13 cellular contexts compared by ENCODE assay signal in the genomic region with DNA sequence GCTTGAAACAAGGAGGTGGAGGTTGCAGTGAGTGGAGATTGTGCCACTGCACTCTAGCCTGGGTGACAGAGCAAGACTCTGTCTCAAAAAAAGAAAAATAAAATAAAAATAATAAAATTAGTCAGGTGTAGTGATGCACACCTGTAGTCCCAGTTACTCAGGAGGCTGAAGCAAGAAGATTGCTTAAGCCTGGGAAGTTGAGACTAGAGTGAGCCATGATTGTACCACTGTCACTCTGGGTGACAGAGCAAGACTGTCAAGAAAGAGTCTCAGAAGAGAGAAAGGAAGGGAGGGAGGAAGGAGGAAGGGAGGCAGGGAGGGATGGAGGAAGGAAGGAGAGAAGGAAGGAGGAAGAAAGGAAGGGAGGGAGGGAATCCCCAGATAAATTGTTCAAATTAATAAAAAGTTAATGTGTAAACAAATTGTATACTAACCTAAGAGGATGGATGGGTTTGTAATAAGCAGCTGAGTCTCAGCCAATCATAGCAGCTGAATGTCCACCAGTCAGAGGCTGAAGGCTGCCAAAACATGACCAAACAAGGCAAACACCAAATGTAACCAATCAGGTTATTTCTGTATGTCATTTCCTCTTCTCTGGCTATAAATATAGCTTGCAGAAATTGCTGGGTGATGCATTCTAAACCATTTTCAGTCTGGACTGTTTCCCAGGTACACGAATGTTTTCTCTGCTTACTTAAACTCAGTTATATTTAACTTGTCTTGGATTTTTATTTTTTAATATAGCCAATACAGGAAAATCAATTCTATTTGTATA. TPM values are rescaled to one million over a fixed set of nuclear protein-coding genes. Genes with fewer than 3 reads are reported as not detected.
DNase-seq lines count a peak whose midpoint lies in the region; ATAC-seq and TF ChIP-seq lines count a peak whose summit lies in the region.
"Had no signal": no experiment of that assay in that cellular context is flagged by ENCODE, and none has a peak within 500 bp of the region (broad histone marks: within the 10 kb centered on the region; RNA-seq: fewer than 3 reads in every experiment).

No MANE protein-coding gene starts in this region.

- no peak for TF ChIP-seq POLR2A in GM18505 (IDR thresholded peaks at IDR 0.05; ENCODE audit: borderline replicate concordance, extremely low read depth, insufficient read depth, insufficient read length)

- POLR2A ChIA-PET in activated naive CD8-positive, alpha-beta T cell treated with anti-CD3 and anti-CD28 coated beads, Interleukin-2, amount 10 ng/mL, durations not matched to agents 7 days and 5 days (lab: Charles Lee), result no interaction called here

- H3K4me3 Mint-ChIP-seq in activated CD8-positive, alpha-beta memory T cell treated with anti-CD3 and anti-CD28 coated beads, Interleukin-2, amount 10 ng/mL, durations not matched to agents 7 days and 5 days, result no peak overlapping the region
- no peak overlapping the region for H3K4me3 Mint-ChIP-seq in activated naive CD8-positive, alpha-beta T cell treated with anti-CD3 and anti-CD28 coated beads, Interleukin-2, amount 10 ng/mL, durations not matched to agents 7 days and 5 days
- H3K4me3 Mint-ChIP-seq: CD4-positive, alpha-beta T cell had no signal

- H3K27ac Mint-ChIP-seq in activated CD8-positive, alpha-beta memory T cell treated with anti-CD3 and anti-CD28 coated beads, Interleukin-2, amount 10 ng/mL, durations not matched to agents 7 days and 5 days, result peak overlapping the region; percentile 92
- no peak overlapping the region for H3K27ac Mint-ChIP-seq in activated naive CD8-positive, alpha-beta T cell treated with anti-CD3 and anti-CD28 coated beads, Interleukin-2, amount 10 ng/mL, durations not matched to agents 7 days and 5 days

- H3K9me3 Mint-ChIP-seq in activated CD8-positive, alpha-beta memory T cell treated with anti-CD3 and anti-CD28 coated beads, Interleukin-2, amount 10 ng/mL, durations not matched to agents 7 days and 5 days (ENCODE audit: low read depth), result no peaks in the 10 kb centered on the region
- peaks cover 1% of the 10 kb centered on the region for H3K9me3 Mint-ChIP-seq in activated naive CD8-positive, alpha-beta T cell treated with anti-CD3 and anti-CD28 coated beads, Interleukin-2, amount 10 ng/mL, durations not matched to agents 7 days and 5 days
- H3K9me3 Mint-ChIP-seq: CD4-positive, alpha-beta T cell had no signal

- H3K4me1 Mint-ChIP-seq in activated CD8-positive, alpha-beta memory T cell treated with anti-CD3 and anti-CD28 coated beads, Interleukin-2, amount 10 ng/mL, durations not matched to agents 7 days and 5 days, result peaks cover 43% of the 10 kb centered on the region
- H3K4me1 Mint-ChIP-seq in activated naive CD8-positive, alpha-beta T cell treated with anti-CD3 and anti-CD28 coated beads, Interleukin-2, amount 10 ng/mL, durations not matched to agents 7 days and 5 days, result peaks cover 6% of the 10 kb centered on the region

- peaks cover 10% of the 10 kb centered on the region for H3K36me3 Mint-ChIP-seq in activated CD8-positive, alpha-beta memory T cell treated with anti-CD3 and anti-CD28 coated beads, Interleukin-2, amount 10 ng/mL, durations not matched to agents 7 days and 5 days
- peaks cover 2% of the 10 kb centered on the region for H3K36me3 Mint-ChIP-seq in activated naive CD8-positive, alpha-beta T cell treated with anti-CD3 and anti-CD28 coated beads, Interleukin-2, amount 10 ng/mL, durations not matched to agents 7 days and 5 days

- no peak for ATAC-seq in activated CD8-positive, alpha-beta memory T cell treated with anti-CD3 and anti-CD28 coated beads, Interleukin-2, amount 10 ng/mL, durations not matched to agents 7 days and 5 days
- peak; percentile 38 for ATAC-seq in activated naive CD8-positive, alpha-beta T cell treated with anti-CD3 and anti-CD28 coated beads, Interleukin-2, amount 10 ng/mL, durations not matched to agents 7 days and 5 days (ENCODE audit: low read depth)
- no peak for ATAC-seq in GM18505 (IDR thresholded peaks at IDR 0.05; ENCODE audit: unreplicated experiment)
- ATAC-seq in GM19463 (IDR thresholded peaks at IDR 0.05; ENCODE audit: unreplicated experiment), result no peak

- CTCF ChIA-PET in activated CD8-positive, alpha-beta memory T cell treated with anti-CD3 and anti-CD28 coated beads, Interleukin-2, amount 10 ng/mL, durations not matched to agents 7 days and 5 days (lab: Charles Lee), result interaction anchor here (1.0 to 4.4 kb wide), 7 partner anchors 8 to 42 kb away, joined by 3 to 39 read pairs (median 4); no protein-coding TSS in a partner anchor

- H3K27me3 Mint-ChIP-seq in activated CD8-positive, alpha-beta memory T cell treated with anti-CD3 and anti-CD28 coated beads, Interleukin-2, amount 10 ng/mL, durations not matched to agents 7 days and 5 days, result no peaks in the 10 kb centered on the region
- no peaks in the 10 kb centered on the region for H3K27me3 Mint-ChIP-seq in activated naive CD8-positive, alpha-beta T cell treated with anti-CD3 and anti-CD28 coated beads, Interleukin-2, amount 10 ng/mL, durations not matched to agents 7 days and 5 days
- H3K27me3 Mint-ChIP-seq: CD4-positive, alpha-beta T cell had no signal

- DNase-seq in activated CD8-positive, alpha-beta memory T cell treated with anti-CD3 and anti-CD28 coated beads, Interleukin-2, amount 10 ng/mL, durations not matched to agents 7 days and 5 days, result no peak
- no peak for DNase-seq in activated CD8-positive, alpha-beta memory T cell treated with anti-CD3 and anti-CD28 coated beads, Interleukin-2, amount 50 U/mL, for 48 hours
- peak; percentile 66 for DNase-seq in MV-4-11 (lab: John Stamatoyannopoulos, UW)
- no peak for DNase-seq in activated naive CD8-positive, alpha-beta T cell treated with anti-CD3 and anti-CD28 coated beads, Interleukin-2, amount 10 ng/mL, durations not matched to agents 7 days and 5 days
- peak; percentile 79 for DNase-seq in renal cortical epithelial cell (ENCODE audit: low read depth)
- no peak for DNase-seq in glomerular visceral epithelial cell (ENCODE audit: extremely low spot score)
- DNase-seq: activated CD4-positive, alpha-beta T cell treated with anti-CD3 and anti-CD28 coated beads, Interleukin-2, amount 50 U/mL, for 4 hours; CD4-positive, alpha-beta T cell; dorsolateral prefrontal cortex; left ventricle myocardium inferior; NCI-H524 treated with DMSO at 0.1 percent for 48 hours had no signal

RNA-seq across cellular contexts. Expression of a gene that starts 6.1 kb away (rescaled TPM):
- 10 to 100 TPM; 70.8 to 77.8 TPM for total RNA-seq in activated CD8-positive, alpha-beta memory T cell treated with anti-CD3 and anti-CD28 coated beads, Interleukin-2, amount 10 ng/mL, durations not matched to agents 7 days and 5 days
- total RNA-seq in activated naive CD8-positive, alpha-beta T cell treated with anti-CD3 and anti-CD28 coated beads, Interleukin-2, amount 10 ng/mL, durations not matched to agents 7 days and 5 days, result 10 to 100 TPM; 51.7 to 53.3 TPM
- total RNA-seq in renal cortical epithelial cell, result 8.8 and 43.6 TPM in 2 replicates

RNA-seq across cellular contexts. Expression of a gene that starts 38.3 kb away (rescaled TPM):
- total RNA-seq in activated CD8-positive, alpha-beta memory T cell treated with anti-CD3 and anti-CD28 coated beads, Interleukin-2, amount 10 ng/mL, durations not matched to agents 7 days and 5 days, result 10 to 100 TPM; 47.4 to 49.4 TPM
- total RNA-seq in activated naive CD8-positive, alpha-beta T cell treated with anti-CD3 and anti-CD28 coated beads, Interleukin-2, amount 10 ng/mL, durations not matched to agents 7 days and 5 days, result 10 to 100 TPM; 43.5 to 46.6 TPM
- 0.30 and 2.1 TPM in 2 replicates for total RNA-seq in renal cortical epithelial cell

RNA-seq across cellular contexts. Expression of a gene that starts 41.4 kb away (rescaled TPM):
- total RNA-seq in activated CD8-positive, alpha-beta memory T cell treated with anti-CD3 and anti-CD28 coated beads, Interleukin-2, amount 10 ng/mL, durations not matched to agents 7 days and 5 days, result under 1 TPM; 0.56 to 0.67 TPM
- 1 to 10 TPM; 1.2 TPM for total RNA-seq in activated naive CD8-positive, alpha-beta T cell treated with anti-CD3 and anti-CD28 coated beads, Interleukin-2, amount 10 ng/mL, durations not matched to agents 7 days and 5 days
- total RNA-seq in renal cortical epithelial cell, result 8.7 and 17.8 TPM in 2 replicates

RNA-seq across cellular contexts. Expression of a gene that starts 48.8 kb away (rescaled TPM):
- not detected for total RNA-seq in activated CD8-positive, alpha-beta memory T cell treated with anti-CD3 and anti-CD28 coated beads, Interleukin-2, amount 10 ng/mL, durations not matched to agents 7 days and 5 days
- under 1 TPM; 0.06 TPM for total RNA-seq in activated naive CD8-positive, alpha-beta T cell treated with anti-CD3 and anti-CD28 coated beads, Interleukin-2, amount 10 ng/mL, durations not matched to agents 7 days and 5 days
- 33.2 and 60.5 TPM in 2 replicates for total RNA-seq in renal cortical epithelial cell

Comparison
In these comparisons a context has a peak if more than half of its experiments do, and no peak if none do; other contexts are left out.
1. DNase-seq: peak in MV-4-11 (single experiment) and renal cortical epithelial cell (single experiment); none in activated CD8-positive, alpha-beta memory T cell treated with anti-CD3 and anti-CD28 coated beads, Interleukin-2, amount 10 ng/mL, durations not matched to agents 7 days and 5 days (single experiment), activated CD8-positive, alpha-beta memory T cell treated with anti-CD3 and anti-CD28 coated beads, Interleukin-2, amount 50 U/mL, for 48 hours (single experiment), activated naive CD8-positive, alpha-beta T cell treated with anti-CD3 and anti-CD28 coated beads, Interleukin-2, amount 10 ng/mL, durations not matched to agents 7 days and 5 days (single experiment) and glomerular visceral epithelial cell (single experiment).
2. RNA of a gene that starts 38.3 kb away (total RNA-seq): 47.4 to 49.4 TPM in activated CD8-positive, alpha-beta memory T cell treated with anti-CD3 and anti-CD28 coated beads, Interleukin-2, amount 10 ng/mL, durations not matched to agents 7 days and 5 days and 43.5 to 46.6 TPM in activated naive CD8-positive, alpha-beta T cell treated with anti-CD3 and anti-CD28 coated beads, Interleukin-2, amount 10 ng/mL, durations not matched to agents 7 days and 5 days; 0.30 to 2.1 TPM in renal cortical epithelial cell; every median in the first group is over 10 times any median in the second.